Comparison of ENCODE assay signal across 10 cellular contexts in the genomic region with DNA sequence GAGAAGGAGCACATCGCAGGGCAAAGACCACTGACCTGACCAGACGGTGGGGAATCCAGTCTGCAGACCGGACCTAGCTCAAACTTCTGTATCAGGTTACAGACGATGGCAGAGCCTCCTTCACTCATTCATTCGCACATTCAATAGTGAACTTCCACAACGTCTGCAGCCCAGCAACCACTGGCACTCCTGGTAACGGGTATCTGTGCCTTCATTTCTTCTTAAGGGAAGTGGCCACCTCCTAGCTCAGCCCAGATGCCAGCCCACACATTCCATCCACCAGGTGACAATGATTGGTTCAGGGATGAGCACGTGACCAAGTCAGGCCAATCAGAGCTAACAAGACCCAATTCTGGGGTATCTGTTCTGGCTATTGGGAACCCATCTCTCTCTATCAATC. TPM values are rescaled to one million over a fixed set of nuclear protein-coding genes. Genes with fewer than 3 reads are reported as not detected.
DNase-seq lines count a peak whose midpoint lies in the region; ATAC-seq, FAIRE-seq and TF ChIP-seq lines count a peak whose summit lies in the region.
"Had no signal": no experiment of that assay in that cellular context is flagged by ENCODE, and none has a peak within 500 bp of the region (broad histone marks: within the 10 kb centered on the region; RNA-seq: fewer than 3 reads in every experiment).

No MANE protein-coding gene starts in this region.

- H3K9me3 ChIP-seq in left ventricle myocardium inferior (replicated peaks) (no peaks in the 10 kb centered on the region), HepG2 (ENCODE audit: low read length) (no peaks in the 10 kb centered on the region), H9 (ENCODE audit: control insufficient read depth, low read depth, low read length) (no peaks in the 10 kb centered on the region)

- DNase-seq in left ventricle myocardium inferior (no peak), left ventricle myocardium superior (no peak), SIG-M5 treated with dmso at 0.1 percent for 504 hours (lab: John Stamatoyannopoulos, UW; ENCODE audit: unreplicated experiment) (peak; percentile 94), HepG2 (ENCODE audit: low spot score) (no peak), glomerular visceral epithelial cell (ENCODE audit: extremely low spot score) (no peak), H9 (no peak), NK-92 (lab: John Stamatoyannopoulos, UW; ENCODE audit: unreplicated experiment) (no peak)
- DNase-seq: NCI-H2171 treated with DMSO at 0.1 percent for 48 hours had no signal

- H4K8ac ChIP-seq in H9 (replicated peaks; ENCODE audit: insufficient read length, low read depth, low read length): no peak overlapping the region

- H3K18ac ChIP-seq in H9 (ENCODE audit: insufficient read length, low read depth, low read length): no peak overlapping the region

- H3K27ac Mint-ChIP-seq in H9: no peak overlapping the region

- no peaks in the 10 kb centered on the region for H3K23me2 ChIP-seq in H9 (ENCODE audit: insufficient read length, low read depth, low read length, poor library complexity, severe bottlenecking)

- no peak for TF ChIP-seq CTCF in left ventricle myocardium inferior (IDR thresholded peaks at IDR 0.05; ENCODE audit: borderline replicate concordance)
- TF ChIP-seq CTCF in HepG2 (CRISPR knock-in tag; IDR thresholded peaks at IDR 0.05): no peak
- no peak for TF ChIP-seq CTCF in H9 (conservative IDR thresholded peaks at IDR 0.05)

- H3K4me3 Mint-ChIP-seq in H9: no peak overlapping the region

- BruUV-seq in HepG2 (replicated peaks; lab: Mats Ljungman, UMichigan): no TSS peak

- POLR2A ChIA-PET in HepG2 (lab: Yijun Ruan, JAX): interaction anchor here (0.7 to 1.5 kb wide), 3 partner anchors 10 to 143 kb away, joined by 3 to 4 read pairs (median 4); no protein-coding TSS in a partner anchor

- no peak overlapping the region for H3K23ac ChIP-seq in H9 (ENCODE audit: insufficient read length, low read depth, low read length)

- no peak overlapping the region for H3T11ph ChIP-seq in H9 (ENCODE audit: low read length)

- no peaks in the 10 kb centered on the region; a peak in 1 of 7 replicates for H3K36me3 Mint-ChIP-seq in H9 (ENCODE audit: insufficient read depth in 1 of 3, low read depth in 3 of 3)
- H3K36me3 Mint-ChIP-seq: naive B cell had no signal

- no peak overlapping the region for H2AFZ ChIP-seq in HepG2 (ENCODE audit: low read length)
- H2AFZ ChIP-seq in H9 (ENCODE audit: low read length): no peak overlapping the region

- H4K91ac ChIP-seq in H9 (ENCODE audit: insufficient read length, low read depth, low read length): no peak overlapping the region

- no peak overlapping the region for H2AK5ac ChIP-seq in H9 (ENCODE audit: insufficient read length, low read length)

- no peak for TF ChIP-seq POLR2A in HepG2 (IDR thresholded peaks at IDR 0.05; ENCODE audit: insufficient read depth in 1 of 2, low read depth in 2 of 2, low read length in 2 of 2)

- no peak overlapping the region for H2BK5ac ChIP-seq in H9 (ENCODE audit: insufficient read length, low read length)

- peak overlapping the region; percentile 71 for H3K27ac ChIP-seq in left ventricle myocardium inferior (replicated peaks)
- H3K27ac ChIP-seq in HepG2 (ENCODE audit: extremely low read length, insufficient read depth, low read length): no peak overlapping the region
- H3K27ac ChIP-seq in H9 (ENCODE audit: insufficient read length, low read depth, low read length): no peak overlapping the region

- peaks cover 27% of the 10 kb centered on the region in 2 experiments for H3K4me1 Mint-ChIP-seq in H9

- FAIRE-seq in HepG2 (lab: Jason Lieb, UNC): no peak

- H4K20me1 ChIP-seq in HepG2 (ENCODE audit: insufficient read depth, low read length) (no peaks in the 10 kb centered on the region), H9 (ENCODE audit: control insufficient read depth, insufficient read depth, insufficient read length) (no peaks in the 10 kb centered on the region)

- H3K56ac ChIP-seq in H9 (ENCODE audit: insufficient read length, low read depth, low read length): no peak overlapping the region

- no peak overlapping the region for H2BK20ac ChIP-seq in H9 (ENCODE audit: low read depth, low read length, poor library complexity, severe bottlenecking)

- H3K4me2 ChIP-seq in HepG2 (ENCODE audit: low read depth, low read length) (peak overlapping the region; percentile 68), H9 (ENCODE audit: insufficient read depth, insufficient read length, low read length) (no peak overlapping the region)

- no peak overlapping the region for H2BK12ac ChIP-seq in H9 (ENCODE audit: insufficient read length, low read depth, low read length)

- no peak overlapping the region for H3K14ac ChIP-seq in H9 (ENCODE audit: insufficient read depth, low read length)

- H3K4me3 ChIP-seq in left ventricle myocardium inferior (no peak overlapping the region), HepG2 (replicated peaks in 1 of 3; ENCODE audit: insufficient read depth in 1 of 3, low read depth in 2 of 3, low read length in 3 of 3) (peak overlapping the region in 1 of 3 experiments; percentile 42; a peak in 2 of 6 replicates)

- CTCF ChIA-PET in HepG2 (lab: Yijun Ruan, JAX; ENCODE audit: low intra/inter-chr PET ratio, low total read pairs): no interaction called here

- no peak for TF ChIP-seq EP300 in HepG2 (IDR thresholded peaks at IDR 0.05; ENCODE audit: low read depth in 2 of 2, low read length in 2 of 2)
- no peak for TF ChIP-seq EP300 in HepG2 (CRISPR knock-in tag; IDR thresholded peaks at IDR 0.05; ENCODE audit: borderline replicate concordance)

- H2BK15ac ChIP-seq in H9 (ENCODE audit: low read depth, low read length): no peak overlapping the region

- in situ Hi-C loops in HepG2 (cut with HindIII; ENCODE audit: extremely low pct_ligation_motif_present, low pct_unique_long_range_greater_than_20kb): no loop called here

- no peak overlapping the region for H3K9ac ChIP-seq in HepG2 (ENCODE audit: insufficient read depth, low read depth, low read length)
- no peak overlapping the region for H3K9ac ChIP-seq in H9 (ENCODE audit: extremely low read depth, insufficient read length, low read length)

- H2BK120ac ChIP-seq in H9 (ENCODE audit: low read depth, low read length, poor library complexity, severe bottlenecking): no peak overlapping the region

- H3K9me3 Mint-ChIP-seq in H9: no peaks in the 10 kb centered on the region
- H3K9me3 Mint-ChIP-seq: naive B cell had no signal

- WGBS in HepG2 (ENCODE audit: low lambda C conversion rate): 69% methylated on average over 8 of the region's 8 CpGs
- WGBS in H9 (ENCODE audit: extremely low coverage, insufficient read length, low lambda C conversion rate): no CpG with 5 or more reads among the region's 8 CpGs

- H3K27me3 Mint-ChIP-seq in H9 (ENCODE audit: low read depth): no peaks in the 10 kb centered on the region; the same call in 1 of the 2 replicates

- TF ChIP-seq RAD21 in HepG2 (CRISPR knock-in tag; IDR thresholded peaks at IDR 0.05): no peak

- no peak overlapping the region for H3K4ac ChIP-seq in H9 (ENCODE audit: low read depth, low read length)

- no peak overlapping the region for H4K5ac ChIP-seq in H9 (ENCODE audit: insufficient read length, low read depth, low read length)

- H3K4me1 ChIP-seq in left ventricle myocardium inferior: peaks cover 48% of the 10 kb centered on the region
- peaks cover 47% of the 10 kb centered on the region for H3K4me1 ChIP-seq in HepG2 (ENCODE audit: insufficient read depth, low read length)
- peaks cover 4% of the 10 kb centered on the region; the same call in 1 of the 2 replicates for H3K4me1 ChIP-seq in H9 (ENCODE audit: insufficient read depth, low read length)

- H3K79me2 ChIP-seq in HepG2 (ENCODE audit: insufficient read depth, low read length): no peaks in the 10 kb centered on the region
- H3K79me2 ChIP-seq in H9 (ENCODE audit: insufficient read depth, low read length): no peaks in the 10 kb centered on the region

- H3K36me3 ChIP-seq in left ventricle myocardium inferior: no peaks in the 10 kb centered on the region
- no peaks in the 10 kb centered on the region for H3K36me3 ChIP-seq in HepG2 (replicated peaks in 1 of 2; ENCODE audit: control insufficient read depth in 1 of 2, insufficient read depth in 2 of 2, low read length in 2 of 2)

- intact Hi-C loops in left ventricle myocardium inferior (cut with micrococcal nuclease): no loop called here
- intact Hi-C loops in left ventricle myocardium superior (cut with micrococcal nuclease): no loop called here
- intact Hi-C loops in HepG2 (cut with micrococcal nuclease; ENCODE audit: unreplicated experiment): no loop called here

- no peaks in the 10 kb centered on the region for H3K27me3 ChIP-seq in left ventricle myocardium inferior (ENCODE audit: low read depth)
- H3K27me3 ChIP-seq in HepG2 (ENCODE audit: control insufficient read depth in 1 of 2, insufficient read depth in 2 of 2, low read length in 2 of 2): no peaks in the 10 kb centered on the region
- H3K27me3 ChIP-seq in H9 (ENCODE audit: insufficient read depth, low read length): no peaks in the 10 kb centered on the region

- no peaks in the 10 kb centered on the region for H3K79me1 ChIP-seq in H9 (ENCODE audit: insufficient read depth, low read depth, low read length, poor library complexity, severe bottlenecking)

- ATAC-seq in left ventricle myocardium superior (no peak), HepG2 (peak; percentile 40), HG03135 (IDR thresholded peaks at IDR 0.05; ENCODE audit: unreplicated experiment) (no peak)

RNA-seq across cellular contexts. Expression of gene ARMC9, which starts 15.9 kb away (rescaled TPM):
- 3.1 TPM for total RNA-seq in left ventricle myocardium inferior
- total RNA-seq in left ventricle myocardium superior: 2.3 TPM
- 12.8 and 14.5 TPM in 2 replicates for total RNA-seq in HepG2 (2016; rRNA removed; fragmentation: Illumina TruSeq; extraction: Trizol)
- 5.3 and 5.6 TPM in 2 replicates for total RNA-seq in HepG2 (2016; cell fraction: cytosol; rRNA removed; fragmentation: Illumina TruSeq; extraction: Trizol; ENCODE audit: low read depth)
- 10.9 and 12.6 TPM in 2 replicates for total RNA-seq in HepG2 (2016; cell fraction: insoluble cytoplasmic fraction; rRNA removed; fragmentation: Illumina TruSeq; extraction: Trizol)
- total RNA-seq in HepG2 (2016; cell fraction: membrane; rRNA removed; fragmentation: Illumina TruSeq; extraction: Trizol): 4.9 and 6.6 TPM in 2 replicates
- total RNA-seq in HepG2 (2016; cell fraction: nucleus; rRNA removed; fragmentation: Illumina TruSeq; extraction: Trizol): 17.4 and 18.3 TPM in 2 replicates
- 7.0 and 9.1 TPM in 2 replicates for polyA plus RNA-seq in HepG2 (2011; rRNA removed)
- 5.7 and 7.4 TPM in 2 replicates for polyA plus RNA-seq in HepG2 (2011; cell fraction: cytosol; rRNA removed)
- 11.9 and 14.3 TPM in 2 replicates for polyA plus RNA-seq in HepG2 (2011; cell fraction: nucleus; rRNA removed)
- polyA plus RNA-seq in HepG2 (2012): 5.8 and 6.7 TPM in 2 replicates
- polyA plus RNA-seq in HepG2 (2016; cell fraction: cytosol; fragmentation: Illumina TruSeq; extraction: Trizol; ENCODE audit: low read depth): 1.2 and 1.3 TPM in 2 replicates
- polyA plus RNA-seq in HepG2 (2016; cell fraction: insoluble cytoplasmic fraction; fragmentation: Illumina TruSeq; extraction: Trizol; ENCODE audit: low read depth): 8.7 and 10.7 TPM in 2 replicates
- 1.9 and 3.0 TPM in 2 replicates for polyA plus RNA-seq in HepG2 (2016; cell fraction: membrane; fragmentation: Illumina TruSeq; extraction: Trizol; ENCODE audit: low read depth)
- 10.3 and 16.0 TPM in 2 replicates for polyA plus RNA-seq in HepG2 (2016; cell fraction: nucleus; fragmentation: Illumina TruSeq; extraction: Trizol; ENCODE audit: insufficient read depth, low read depth)
- polyA minus RNA-seq in HepG2 (2011; rRNA and poly(A)+ RNA removed; ENCODE audit: low replicate concordance): 27.1 and 32.1 TPM in 2 replicates
- 5.9 and 7.2 TPM in 2 replicates for polyA minus RNA-seq in HepG2 (2011; cell fraction: cytosol; rRNA and poly(A)+ RNA removed)
- polyA minus RNA-seq in HepG2 (2011; cell fraction: nucleus; rRNA and poly(A)+ RNA removed): 29.2 and 35.8 TPM in 2 replicates
- 33.8 and 37.6 TPM in 2 replicates for total RNA-seq in H9 (2021)

RNA-seq across cellular contexts. Expression of gene HTR2B, which starts 57.7 kb away (rescaled TPM):
- total RNA-seq in left ventricle myocardium inferior (1.5 TPM), left ventricle myocardium superior (0.50 TPM), HepG2 (2016; rRNA removed; fragmentation: Illumina TruSeq; extraction: Trizol) (not detected in 2 replicates), H9 (2021) (not detected in 2 replicates)
- not detected in 2 replicates for total RNA-seq in HepG2 (2016; cell fraction: cytosol; rRNA removed; fragmentation: Illumina TruSeq; extraction: Trizol; ENCODE audit: low read depth)
- total RNA-seq in HepG2 (2016; cell fraction: insoluble cytoplasmic fraction; rRNA removed; fragmentation: Illumina TruSeq; extraction: Trizol): not detected in 2 replicates
- total RNA-seq in HepG2 (2016; cell fraction: membrane; rRNA removed; fragmentation: Illumina TruSeq; extraction: Trizol): not detected in 2 replicates
- not detected in 2 replicates for total RNA-seq in HepG2 (2016; cell fraction: nucleus; rRNA removed; fragmentation: Illumina TruSeq; extraction: Trizol)
- 0.03 and 0.08 TPM in 2 replicates for polyA plus RNA-seq in HepG2 (2011; rRNA removed)
- not detected in 2 replicates for polyA plus RNA-seq in HepG2 (2011; cell fraction: cytosol; rRNA removed)
- polyA plus RNA-seq in HepG2 (2011; cell fraction: nucleus; rRNA removed): not detected in 2 replicates
- polyA plus RNA-seq in HepG2 (2012): not detected in 2 replicates
- not detected in 2 replicates for polyA plus RNA-seq in HepG2 (2016; cell fraction: cytosol; fragmentation: Illumina TruSeq; extraction: Trizol; ENCODE audit: low read depth)
- not detected in 2 replicates for polyA plus RNA-seq in HepG2 (2016; cell fraction: insoluble cytoplasmic fraction; fragmentation: Illumina TruSeq; extraction: Trizol; ENCODE audit: low read depth)
- not detected in 2 replicates for polyA plus RNA-seq in HepG2 (2016; cell fraction: membrane; fragmentation: Illumina TruSeq; extraction: Trizol; ENCODE audit: low read depth)
- not detected in 2 replicates for polyA plus RNA-seq in HepG2 (2016; cell fraction: nucleus; fragmentation: Illumina TruSeq; extraction: Trizol; ENCODE audit: insufficient read depth, low read depth)
- not detected in 2 replicates for polyA minus RNA-seq in HepG2 (2011; rRNA and poly(A)+ RNA removed; ENCODE audit: low replicate concordance)
- polyA minus RNA-seq in HepG2 (2011; cell fraction: cytosol; rRNA and poly(A)+ RNA removed): not detected in 2 replicates
- not detected in 2 replicates for polyA minus RNA-seq in HepG2 (2011; cell fraction: nucleus; rRNA and poly(A)+ RNA removed)
